ENCODE assay signal across 1 cellular context in the genomic region with DNA sequence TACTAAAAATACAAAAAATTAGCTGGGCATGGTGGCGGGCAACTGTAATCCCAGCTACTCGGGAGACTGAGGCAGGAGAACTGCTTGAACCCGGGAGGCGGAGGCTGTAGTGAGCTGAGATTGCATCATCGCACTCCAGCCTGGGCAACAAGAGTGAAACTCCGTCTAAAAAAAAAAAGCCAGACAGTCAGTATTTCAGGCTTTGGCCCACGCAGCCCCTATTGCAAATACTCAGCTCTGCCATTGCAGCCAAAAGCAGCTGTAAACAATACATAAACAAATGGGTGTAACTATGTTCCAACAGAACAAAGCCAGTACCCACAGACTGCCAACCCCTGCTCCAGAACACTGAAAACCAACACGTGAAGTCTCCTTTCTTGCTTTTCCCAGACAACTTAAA.
TF ChIP-seq lines count a peak whose summit lies in the region.
"Not testable (repeated sequence)": the region's sequence is repeated elsewhere in the genome, so short reads cannot be mapped to it uniquely, and the experiment has no call there.

No MANE protein-coding gene starts in this region.

TF ChIP-seq in K562, 482 proteins besides CTCF, POLR2A, EP300 and RAD21:
- peak; percentile 50; the same call in 1 of the 2 replicates for TF ChIP-seq ATF3 (IDR thresholded peaks at IDR 0.05)
- TF ChIP-seq ATF3 (CRISPR knock-in tag; conservative IDR thresholded peaks at IDR 0.05); CEBPG (CRISPR knock-in tag; IDR thresholded peaks at IDR 0.05): not testable (repeated sequence)
- TF ChIP-seq CEBPG (tag; conservative IDR thresholded peaks at IDR 0.05 in 1 of 2, IDR thresholded peaks at IDR 0.05 in 1 of 2) = peak in 1 of 2 experiments; percentile 42; a peak in 1 of 4 replicates
